ENCODE assay signal across 1 cellular context in genomic region chr20:10367921-10368701, GRCh38.
TF ChIP-seq lines count a peak whose summit lies in the region.

No MANE protein-coding gene starts in this region.

TF ChIP-seq in HepG2, 621 proteins besides CTCF, POLR2A, EP300 and RAD21 (continued from another document and continues in another):
- TF ChIP-seq HDAC6 (IDR thresholded peaks at IDR 0.05; ENCODE audit: low read depth, low read length) (peak; percentile 17; the same call in 1 of the 2 replicates), PAXIP1 (CRISPR knock-in tag; conservative IDR thresholded peaks at IDR 0.05) (peak; percentile 99), RARG (CRISPR knock-in tag; IDR thresholded peaks at IDR 0.05; ENCODE audit: low read depth) (0 out of 2 replicates have a peak, but pooled peaks have one; percentile 40), GFI1 (CRISPR knock-in tag; IDR thresholded peaks at IDR 0.05; ENCODE audit: borderline replicate concordance) (peak; percentile 74), BCL3 (CRISPR knock-in tag; IDR thresholded peaks at IDR 0.05) (no peak), HNRNPLL (IDR thresholded peaks at IDR 0.05; ENCODE audit: low read depth, low read length, poor library complexity, severe bottlenecking) (no peak), PHF5A (CRISPR knock-in tag; IDR thresholded peaks at IDR 0.05; ENCODE audit: low read depth, unreplicated experiment) (no peak), KAT7 (CRISPR knock-in tag; IDR thresholded peaks at IDR 0.05; ENCODE audit: borderline replicate concordance) (no peak; the same call in 1 of the 2 replicates), SALL1 (CRISPR knock-in tag; IDR thresholded peaks at IDR 0.05) (peak; percentile 73; the same call in 1 of the 2 replicates), STAT6 (CRISPR knock-in tag; IDR thresholded peaks at IDR 0.05; ENCODE audit: borderline replicate concordance) (peak; percentile 92), THRA (CRISPR knock-in tag; IDR thresholded peaks at IDR 0.05; ENCODE audit: borderline replicate concordance) (peak; percentile 93), ZC3H4 (CRISPR knock-in tag; IDR thresholded peaks at IDR 0.05; ENCODE audit: borderline replicate concordance) (no peak), CREM (IDR thresholded peaks at IDR 0.05) (peak; percentile 94), CREM (CRISPR knock-in tag; IDR thresholded peaks at IDR 0.05) (no peak), NBN (conservative IDR thresholded peaks at IDR 0.05) (no peak), PAX8 (CRISPR knock-in tag; IDR thresholded peaks at IDR 0.05; ENCODE audit: borderline replicate concordance) (no peak), SNAI1 (CRISPR knock-in tag; IDR thresholded peaks at IDR 0.05; ENCODE audit: borderline replicate concordance) (peak; percentile 78), ZNF317 (CRISPR knock-in tag; IDR thresholded peaks at IDR 0.05) (peak; percentile 58; the same call in 1 of the 2 replicates), ZNF124 (CRISPR knock-in tag; IDR thresholded peaks at IDR 0.05) (no peak; the same call in 1 of the 2 replicates), ZNF598 (CRISPR knock-in tag; IDR thresholded peaks at IDR 0.05; ENCODE audit: borderline replicate concordance) (no peak), SIX1 (CRISPR knock-in tag; IDR thresholded peaks at IDR 0.05; ENCODE audit: borderline replicate concordance) (peak; percentile 80; the same call in 1 of the 2 replicates), ZNF281 (CRISPR knock-in tag; IDR thresholded peaks at IDR 0.05; ENCODE audit: borderline replicate concordance) (peak; percentile 81), PATZ1 (CRISPR knock-in tag; IDR thresholded peaks at IDR 0.05) (peak; percentile 77), MEF2D (CRISPR knock-in tag; IDR thresholded peaks at IDR 0.05) (peak; percentile 83), ZEB1 (IDR thresholded peaks at IDR 0.05; ENCODE audit: insufficient replicate concordance, low read depth) (peak; percentile 61), ZNF503 (CRISPR knock-in tag; IDR thresholded peaks at IDR 0.05) (peak; percentile 73), ZNF776 (CRISPR knock-in tag; IDR thresholded peaks at IDR 0.05) (peak; percentile 44; the same call in 1 of the 2 replicates), ZMAT5 (CRISPR knock-in tag; IDR thresholded peaks at IDR 0.05; ENCODE audit: borderline replicate concordance, low read depth) (no peak), NR2F1 (CRISPR knock-in tag; IDR thresholded peaks at IDR 0.05) (peak; percentile 97 to 100), KDM2A (CRISPR knock-in tag; IDR thresholded peaks at IDR 0.05; ENCODE audit: borderline replicate concordance, low read depth) (no peak), MIXL1 (CRISPR knock-in tag; IDR thresholded peaks at IDR 0.05) (peak; percentile 96), EHMT2 (IDR thresholded peaks at IDR 0.05; ENCODE audit: borderline replicate concordance, low read depth, low read length) (peak; percentile 88; the same call in 1 of the 2 replicates), MLX (CRISPR knock-in tag; IDR thresholded peaks at IDR 0.05) (no peak; the same call in none of the 2 replicates), BRF2 (CRISPR knock-in tag; IDR thresholded peaks at IDR 0.05) (0 out of 2 replicates have a peak, but pooled peaks have one; percentile 61), ZNF17 (CRISPR knock-in tag; IDR thresholded peaks at IDR 0.05) (no peak), ZBTB25 (CRISPR knock-in tag; IDR thresholded peaks at IDR 0.05) (peak; percentile 75), MIER3 (CRISPR knock-in tag; IDR thresholded peaks at IDR 0.05; ENCODE audit: borderline replicate concordance) (peak; percentile 63; the same call in 1 of the 2 replicates), ZNF138 (CRISPR knock-in tag; IDR thresholded peaks at IDR 0.05; ENCODE audit: low read depth) (no peak), MIER2 (CRISPR knock-in tag; IDR thresholded peaks at IDR 0.05) (0 out of 2 replicates have a peak, but pooled peaks have one; percentile 34), ZFP36L2 (CRISPR knock-in tag; IDR thresholded peaks at IDR 0.05) (no peak), PPARG (CRISPR knock-in tag; conservative IDR thresholded peaks at IDR 0.05) (peak; percentile 85)
